25 cellular contexts compared by ENCODE assay signal in the genomic region with DNA sequence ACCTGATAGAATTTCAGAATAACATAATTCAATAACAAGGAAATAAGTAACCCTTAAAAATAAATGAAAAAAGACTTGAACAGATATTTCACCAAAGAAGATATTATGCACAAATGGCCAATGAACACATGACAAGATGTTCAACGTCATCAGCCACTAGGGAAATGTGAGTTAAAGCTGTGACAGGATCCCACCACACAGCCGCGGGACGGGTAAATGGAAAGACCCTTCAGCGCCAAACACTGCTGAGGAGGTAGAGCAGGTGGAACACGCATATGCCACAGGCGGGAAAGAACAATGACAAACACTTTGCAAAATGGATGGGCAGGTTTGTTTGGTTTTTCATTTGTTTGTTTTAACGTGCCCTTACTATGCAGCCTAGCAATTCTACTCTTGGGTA.
"Had no signal": no experiment of that assay in that cellular context is flagged by ENCODE, and none has a peak within 500 bp of the region (broad histone marks: within the 10 kb centered on the region; RNA-seq: fewer than 3 reads in every experiment).

No MANE protein-coding gene starts in this region.

- FAIRE-seq: bronchial epithelial cell, endothelial cell of umbilical vein, frontal cortex, urothelium cell line had no signal

- H3K9me3 ChIP-seq: colonic mucosa, left lung, transverse colon had no signal

- H3K4me3 ChIP-seq: colonic mucosa, dorsolateral prefrontal cortex, esophagus muscularis mucosa, left lung, neural progenitor cell, transverse colon had no signal

- H3K27me3 ChIP-seq: colonic mucosa, dorsolateral prefrontal cortex, esophagus muscularis mucosa, left lung, neural progenitor cell, transverse colon had no signal

- H3K4me2 ChIP-seq: neural progenitor cell had no signal

- H3K36me3 ChIP-seq: colonic mucosa, esophagus muscularis mucosa, left lung, neural progenitor cell, transverse colon had no signal

- H3K27ac ChIP-seq: colonic mucosa, dorsolateral prefrontal cortex, esophagus muscularis mucosa, left lung, neural progenitor cell, transverse colon had no signal

- DNase-seq: activated CD4-positive, alpha-beta memory T cell treated with anti-CD3 and anti-CD28 coated beads for 36 hours; activated CD4-positive, alpha-beta T cell treated with anti-CD3 and anti-CD28 coated beads for 48 hours; activated effector memory CD4-positive, alpha-beta T cell treated with Interleukin-2 at 50 U/mL for 16 hours; activated naive CD4-positive, alpha-beta T cell treated with anti-CD3 and anti-CD28 coated beads for 36 hours; activated naive CD8-positive, alpha-beta T cell treated with anti-CD3 and anti-CD28 coated beads, Interleukin-2, amount 10 ng/mL, durations not matched to agents 7 days and 5 days; activated T-cell treated with anti-CD3 and anti-CD28 coated beads, Interleukin-2, amount 50 U/mL, for 72 hours; amygdala; colonic mucosa; dorsolateral prefrontal cortex; effector memory CD8-positive, alpha-beta T cell; hippocampal formation; kidney glomerular epithelial cell; left lung; naive thymus-derived CD8-positive, alpha-beta T cell; posterior cingulate gyrus; stimulated activated CD4-positive, alpha-beta T cell treated with anti-CD3 and anti-CD28 coated beads, Interleukin-2, amount 100 ng/mL, for 48 hours; stimulated activated CD8-positive, alpha-beta memory T cell treated with anti-CD3 and anti-CD28 coated beads, Interleukin-4, amount 100 ng/mL, for 48 hours; stimulated activated naive B cell treated with anti-CD40 and anti-IgM and Interleukin-4, amounts not matched to agents 10 μg/mL and 1 μg/mL and 100 μg/mL, for 72 hours; transverse colon had no signal

- H2AFZ ChIP-seq: neural progenitor cell had no signal

- H3K4me1 ChIP-seq: colonic mucosa, esophagus muscularis mucosa, left lung, neural progenitor cell, transverse colon had no signal

- ATAC-seq: activated T-cell treated with anti-CD3 and anti-CD28 coated beads, Interleukin-2, amount 50 U/mL, for 72 hours; effector memory CD8-positive, alpha-beta T cell; left lung; naive thymus-derived CD8-positive, alpha-beta T cell; stimulated activated naive B cell treated with anti-CD40 and anti-IgM and Interleukin-4, amounts not matched to agents 10 μg/mL and 1 μg/mL and 100 μg/mL, for 72 hours had no signal

- H3K9ac ChIP-seq: neural progenitor cell had no signal
